In genomic region chr15:66603301-66604179, GRCh38 we compare ENCODE assay signal across 8 cellular contexts. TPM values are rescaled to one million over a fixed set of nuclear protein-coding genes. Genes with fewer than 3 reads are reported as not detected.
DNase-seq lines count a peak whose midpoint lies in the region; ATAC-seq and TF ChIP-seq lines count a peak whose summit lies in the region.

No MANE protein-coding gene starts in this region.

- no peaks in the 10 kb centered on the region for H3K9me3 Mint-ChIP-seq in activated T-cell treated with anti-CD3 and anti-CD28 coated beads, Interleukin-2, amount 50 U/mL, for 24 hours

- H3K4me3 Mint-ChIP-seq in activated T-cell treated with anti-CD3 and anti-CD28 coated beads, Interleukin-2, amount 50 U/mL, for 24 hours = no peak overlapping the region

- H3K9me3 ChIP-seq in ovary (no peaks in the 10 kb centered on the region), upper lobe of left lung (no peaks in the 10 kb centered on the region)

- TF ChIP-seq EP300 in ovary (IDR thresholded peaks at IDR 0.05) (no peak), upper lobe of left lung (IDR thresholded peaks at IDR 0.05) (no peak)

- TF ChIP-seq CTCF in ovary (IDR thresholded peaks at IDR 0.05) (peak; percentile 75 to 82 (median 76)), upper lobe of left lung (IDR thresholded peaks at IDR 0.05) (peak; percentile 75 to 83 (median 77))

- intact Hi-C loops in ovary (cut with DNase I) = loop anchor here (5.0 kb wide), 1 partner anchor 249 kb away; no protein-coding TSS in a partner anchor

- H3K27me3 Mint-ChIP-seq in activated T-cell treated with anti-CD3 and anti-CD28 coated beads, Interleukin-2, amount 50 U/mL, for 24 hours = peaks cover 10% of the 10 kb centered on the region

- 40 to 44% (median 42%) methylated on average over 14 of the region's 14 CpGs for WGBS in ovary, 3 donors
- 40 to 48% methylated on average over 10 to 14 of the region's 14 CpGs for WGBS in upper lobe of left lung, 2 donors

- H3K4me3 ChIP-seq in H7 (ENCODE audit: insufficient read depth, low read depth, low read length) = no peak overlapping the region
- H3K4me3 ChIP-seq in ovary = no peak overlapping the region
- no peak overlapping the region for H3K4me3 ChIP-seq in upper lobe of left lung

- no peak for TF ChIP-seq POLR2A in ovary (IDR thresholded peaks at IDR 0.05)
- TF ChIP-seq POLR2A in upper lobe of left lung (IDR thresholded peaks at IDR 0.05) = no peak

- H3K4me1 ChIP-seq in ovary (ENCODE audit: insufficient read depth) (no peaks in the 10 kb centered on the region), upper lobe of left lung (peaks cover 0 to 12% (median 2%) of the 10 kb centered on the region in 4 donors)

- DNase-seq in AG20443 (ENCODE audit: low spot score) (peak; percentile 88), H7 (peak; percentile 92), OCI-M1 (lab: John Stamatoyannopoulos, UW) (peak; percentile 80), fibroblast of peridontal ligament (ENCODE audit: extremely low read depth) (peak; percentile 62), ovary (peak; percentile 51 to 82 (median 77)), upper lobe of left lung (peak; percentile 73 to 91)
- peak; percentile 74 for DNase-seq in activated T-cell treated with anti-CD3 and anti-CD28 coated beads, Interleukin-2, amount 50 U/mL, for 24 hours

- no peaks in the 10 kb centered on the region for H3K36me3 Mint-ChIP-seq in activated T-cell treated with anti-CD3 and anti-CD28 coated beads, Interleukin-2, amount 50 U/mL, for 24 hours (ENCODE audit: low read depth)

- H3K27me3 ChIP-seq in H7 (ENCODE audit: control insufficient read depth, insufficient read depth, low read length) (no peaks in the 10 kb centered on the region; the same call in 1 of the 2 replicates), ovary (no peaks in the 10 kb centered on the region), upper lobe of left lung (no peaks in the 10 kb centered on the region)

- no peak overlapping the region for H3K27ac Mint-ChIP-seq in activated T-cell treated with anti-CD3 and anti-CD28 coated beads, Interleukin-2, amount 50 U/mL, for 24 hours

- H3K36me3 ChIP-seq in H7 (replicated peaks; ENCODE audit: control insufficient read depth, insufficient read depth, low read length) (no peaks in the 10 kb centered on the region), ovary (no peaks in the 10 kb centered on the region), upper lobe of left lung (no peaks in the 10 kb centered on the region)

- H3K27ac ChIP-seq in ovary (no peak overlapping the region), upper lobe of left lung (no peak overlapping the region)

- peaks cover under 1% of the 10 kb centered on the region for H3K4me1 Mint-ChIP-seq in activated T-cell treated with anti-CD3 and anti-CD28 coated beads, Interleukin-2, amount 50 U/mL, for 24 hours (ENCODE audit: low read depth)

- ATAC-seq in upper lobe of left lung (ENCODE audit: low FRiP score in 2 of 2) (peak; percentile 78 to 82), GM18861 (IDR thresholded peaks at IDR 0.05; ENCODE audit: unreplicated experiment) (no peak)

RNA-seq across cellular contexts. Expression of gene LCTL, which starts 37.7 kb away (rescaled TPM):
- total RNA-seq in H7 (2014; rRNA removed; shearing (Covaris generic)) = 1.9 TPM in 2 replicates
- total RNA-seq in ovary (not detected), upper lobe of left lung (not detected)
- polyA plus RNA-seq in ovary = under 1 TPM in 1 of 2 donors, not detected in 1; 0.23 TPM
